In the genomic region with DNA sequence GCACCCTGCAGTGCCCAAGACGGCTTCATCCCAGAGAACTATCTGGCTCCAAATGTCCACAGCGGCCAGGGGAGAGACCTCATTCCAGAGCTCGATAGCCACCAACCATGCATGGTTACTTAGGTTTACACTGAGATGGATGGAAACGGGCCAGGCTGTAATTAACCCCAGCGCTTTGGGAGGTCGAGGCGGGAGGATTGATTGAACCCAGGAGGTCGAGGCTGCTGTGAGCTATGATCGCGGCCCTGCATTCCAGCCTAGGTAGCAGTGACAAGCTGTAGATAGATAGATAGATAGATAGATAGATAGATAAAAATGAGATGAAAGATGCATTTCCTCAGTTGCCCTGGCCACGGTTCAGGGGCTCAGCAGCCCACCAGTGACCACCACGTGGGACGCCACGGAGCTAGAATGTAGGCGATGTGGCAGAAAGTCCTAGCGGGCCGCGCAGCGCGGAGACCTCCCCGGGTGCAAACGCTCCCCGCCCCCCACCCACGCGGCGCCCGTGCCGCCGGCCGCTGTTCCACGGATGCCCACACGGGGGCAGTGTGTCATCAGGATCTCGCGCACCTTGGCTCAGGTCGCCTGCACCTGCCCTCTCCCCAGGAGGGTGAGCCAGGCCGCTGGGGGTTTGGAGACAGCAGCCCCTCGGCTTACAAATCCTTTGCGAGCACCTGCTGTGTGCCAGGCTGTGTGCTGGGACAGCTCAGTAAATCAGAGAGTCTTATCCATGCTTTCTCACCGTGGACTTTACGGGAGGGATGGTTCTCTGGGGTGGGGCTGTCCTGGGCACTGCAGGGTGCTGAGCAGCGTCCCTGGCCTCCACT, we compare ENCODE assay signal across 9 cellular contexts. TPM values are rescaled to one million over a fixed set of nuclear protein-coding genes. Genes with fewer than 3 reads are reported as not detected.
DNase-seq lines count a peak whose midpoint lies in the region; ATAC-seq and TF ChIP-seq lines count a peak whose summit lies in the region.
"Had no signal": no experiment of that assay in that cellular context is flagged by ENCODE, and none has a peak within 500 bp of the region (broad histone marks: within the 10 kb centered on the region; RNA-seq: fewer than 3 reads in every experiment).

No MANE protein-coding gene starts in this region.

- no peaks in the 10 kb centered on the region for H3K27me3 ChIP-seq in BE2C

- peak; percentile 82 to 87 for ATAC-seq in activated naive CD4-positive, alpha-beta T cell treated with anti-CD3 and anti-CD28 coated beads, Interleukin-2, amount 50 U/mL, for 72 hours
- ATAC-seq in HG03469 (IDR thresholded peaks at IDR 0.05; ENCODE audit: unreplicated experiment) (no peak), GM21786 (IDR thresholded peaks at IDR 0.05; ENCODE audit: unreplicated experiment) (no peak)

- H3K27ac Mint-ChIP-seq in activated naive CD4-positive, alpha-beta T cell treated with anti-CD3 and anti-CD28 coated beads, Interleukin-2, amount 50 U/mL, for 72 hours, result no peak overlapping the region

- no peaks in the 10 kb centered on the region for H3K9me3 ChIP-seq in BE2C

- H3K4me3 ChIP-seq in BE2C (ENCODE audit: low read depth, low read length) (peak overlapping the region; percentile 42), HFF-Myc (replicated peaks; ENCODE audit: low read depth, low read length) (no peak overlapping the region)
- H3K4me3 ChIP-seq: skin epidermis had no signal

- peak; percentile 73 for DNase-seq in BE2C
- no peak for DNase-seq in HFF-Myc (ENCODE audit: extremely low read depth, low read depth)
- DNase-seq in activated naive CD4-positive, alpha-beta T cell treated with anti-CD3 and anti-CD28 coated beads, Interleukin-2, amount 50 U/mL, for 72 hours (ENCODE audit: low spot score in 2 of 2), result peak in 1 of 2 donors; percentile 87
- DNase-seq in hypothalamus (lab: John Stamatoyannopoulos, UW), result peak in 27 of 51 donors; percentile 4 to 66 (median 27)
- DNase-seq in stimulated activated CD4-positive, alpha-beta T cell treated with anti-CD3 and anti-CD28 coated beads, Interleukin-15, amount 100 ng/mL, for 24 hours, result peak; percentile 82

- 0 out of 2 replicates have a peak, but pooled peaks have one; percentile 24 for TF ChIP-seq POLR2A in Raji (IDR thresholded peaks at IDR 0.05; ENCODE audit: insufficient read depth, low read depth, low read length)

- no peaks in the 10 kb centered on the region for H3K4me1 ChIP-seq in BE2C

- H3K36me3 Mint-ChIP-seq in activated naive CD4-positive, alpha-beta T cell treated with anti-CD3 and anti-CD28 coated beads, Interleukin-2, amount 50 U/mL, for 72 hours, result no peaks in the 10 kb centered on the region

- H3K36me3 ChIP-seq in BE2C, result no peaks in the 10 kb centered on the region

- no peaks in the 10 kb centered on the region for H3K9me3 Mint-ChIP-seq in activated naive CD4-positive, alpha-beta T cell treated with anti-CD3 and anti-CD28 coated beads, Interleukin-2, amount 50 U/mL, for 72 hours

- TF ChIP-seq CTCF in BE2C (IDR thresholded peaks at IDR 0.05; ENCODE audit: low read depth, low read length), result peak; percentile 83
- peak; percentile 94 for TF ChIP-seq CTCF in HFF-Myc (IDR thresholded peaks at IDR 0.05; ENCODE audit: low read depth, low read length, missing control alignments)

RNA-seq across cellular contexts. Expression of a gene that starts 13.5 kb away (rescaled TPM):
- 1,091 TPM for polyA plus RNA-seq in BE2C (2012; ENCODE audit: insufficient read depth, insufficient read length, low read depth)
- 100 to 1,000 TPM; 335 to 405 TPM for total RNA-seq in activated naive CD4-positive, alpha-beta T cell treated with anti-CD3 and anti-CD28 coated beads, Interleukin-2, amount 50 U/mL, for 72 hours

RNA-seq across cellular contexts. Expression of a gene that starts 18.3 kb away (rescaled TPM):
- 180 TPM for polyA plus RNA-seq in BE2C (2012; ENCODE audit: insufficient read depth, insufficient read length, low read depth)
- 10 to 100 TPM in 1 of 2 donors, 1 to 10 TPM in 1; 3.1 to 11.4 TPM for total RNA-seq in activated naive CD4-positive, alpha-beta T cell treated with anti-CD3 and anti-CD28 coated beads, Interleukin-2, amount 50 U/mL, for 72 hours

RNA-seq across cellular contexts. Expression of a gene that starts 46.7 kb away (rescaled TPM):
- polyA plus RNA-seq in BE2C (2012; ENCODE audit: insufficient read depth, insufficient read length, low read depth), result 114 TPM
- total RNA-seq in activated naive CD4-positive, alpha-beta T cell treated with anti-CD3 and anti-CD28 coated beads, Interleukin-2, amount 50 U/mL, for 72 hours, result 1 to 10 TPM; 4.5 to 5.0 TPM

Comparison
In these comparisons a context has a peak if more than half of its experiments do, and no peak if none do; other contexts are left out.
1. ATAC-seq: peak in activated naive CD4-positive, alpha-beta T cell treated with anti-CD3 and anti-CD28 coated beads, Interleukin-2, amount 50 U/mL, for 72 hours (2 of 2); none in HG03469 (single experiment) and GM21786 (single experiment).